ENCODE assay signal across 15 cellular contexts in the genomic region with DNA sequence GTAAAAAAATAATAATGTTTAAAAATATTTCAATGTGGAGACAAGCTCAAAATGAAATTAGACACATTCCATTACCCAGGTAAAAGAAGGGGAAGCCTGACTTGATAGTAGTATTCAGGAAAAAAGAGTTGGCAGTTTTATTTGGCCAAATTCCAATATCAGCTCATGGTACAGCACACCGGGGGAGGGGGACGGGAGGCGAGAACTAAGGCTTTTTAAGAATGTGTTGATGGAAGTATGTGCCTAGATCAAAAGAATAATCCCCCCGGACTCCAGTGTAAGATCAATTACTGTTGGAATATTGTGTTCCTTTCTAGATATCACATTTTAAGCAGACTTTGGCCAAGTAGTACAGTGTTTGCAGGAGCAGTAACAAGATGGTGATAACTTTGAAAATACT.
"Had no signal": no experiment of that assay in that cellular context is flagged by ENCODE, and none has a peak within 500 bp of the region (broad histone marks: within the 10 kb centered on the region; RNA-seq: fewer than 3 reads in every experiment).

No MANE protein-coding gene starts in this region.

- H3K9me3 ChIP-seq: body of pancreas, ovary, tibial artery had no signal

- H3K27me3 ChIP-seq: body of pancreas, ovary, tibial artery had no signal

- ATAC-seq: activated CD8-positive, alpha-beta T cell treated with anti-CD3 and anti-CD28 coated beads, Interleukin-2, amount 10 ng/mL, durations not matched to agents 7 days and 5 days; activated naive CD4-positive, alpha-beta T cell treated with anti-CD3 and anti-CD28 coated beads, Interleukin-2, amount 50 U/mL, for 72 hours; activated T-cell treated with anti-CD3 and anti-CD28 coated beads, Interleukin-2, amount 50 U/mL, for 72 hours; body of pancreas; effector memory CD8-positive, alpha-beta T cell had no signal

- H3K4me1 ChIP-seq: body of pancreas had no signal

- DNase-seq: activated CD4-positive, alpha-beta T cell treated with anti-CD3 and anti-CD28 coated beads, Interleukin-2, amount 10 ng/mL, durations not matched to agents 24 days and 14 days; activated CD4-positive, CD25-positive, alpha-beta regulatory T cell; activated CD8-positive, alpha-beta memory T cell treated with anti-CD3 and anti-CD28 coated beads, Interleukin-2, amount 50 U/mL, for 48 hours; activated CD8-positive, alpha-beta T cell treated with anti-CD3 and anti-CD28 coated beads, Interleukin-2, amount 10 ng/mL, durations not matched to agents 7 days and 5 days; activated gamma-delta T cell; activated T-cell treated with anti-CD3 and anti-CD28 coated beads, Interleukin-2, amount 50 U/mL, for 72 hours; amniotic stem cell; body of pancreas; effector memory CD8-positive, alpha-beta T cell; kidney glomerular epithelial cell; ovary; SW 1271; tibial artery had no signal

- H3K27ac ChIP-seq: body of pancreas, epithelial cell of prostate, ovary, tibial artery had no signal

- H3K4me3 ChIP-seq: body of pancreas, tibial artery had no signal

- H3K36me3 ChIP-seq: ovary, tibial artery had no signal
